Comparison of ENCODE assay signal across 8 cellular contexts in genomic region chr19:21835429-21835809, GRCh38. TPM values are rescaled to one million over a fixed set of nuclear protein-coding genes. Genes with fewer than 3 reads are reported as not detected.
A peak's percentile ranks its signal among the peaks of the same experiment; 100 is the strongest.
DNase-seq lines count a peak whose midpoint lies in the region; ATAC-seq and TF ChIP-seq lines count a peak whose summit lies in the region.

No MANE protein-coding gene starts in this region.

- H3K4me3 ChIP-seq in AG09309 (ENCODE audit: control insufficient read depth, low read depth, low read length) (peak overlapping the region; percentile 85), HUES64 (ENCODE audit: low read length) (peak overlapping the region; percentile 84), muscle layer of duodenum (ENCODE audit: low read depth in 1 of 2, low read length in 2 of 2) (peak overlapping the region; percentile 66 to 88)

- H3K9ac ChIP-seq in HUES64 (ENCODE audit: low read depth, low read length): peak overlapping the region; percentile 92

- no peak for TF ChIP-seq CTCF in AG09309 (IDR thresholded peaks at IDR 0.05; ENCODE audit: control insufficient read depth, insufficient read depth, low read depth, low read length, missing control alignments)

- H3K27me3 ChIP-seq in HUES64 (ENCODE audit: insufficient read depth, low read length): no peaks in the 10 kb centered on the region
- no peaks in the 10 kb centered on the region for H3K27me3 ChIP-seq in muscle layer of duodenum (ENCODE audit: low read depth, low read length)

- no peak for ATAC-seq in GM18498 (IDR thresholded peaks at IDR 0.05; ENCODE audit: unreplicated experiment)
- no peak for ATAC-seq in HG03039 (IDR thresholded peaks at IDR 0.05; ENCODE audit: unreplicated experiment)

- 11% methylated on average over 23 of the region's 23 CpGs for WGBS in HUES64

- peaks cover 9% of the 10 kb centered on the region for H3K4me1 ChIP-seq in HUES64 (ENCODE audit: insufficient read depth, low read length)
- H3K4me1 ChIP-seq in muscle layer of duodenum (ENCODE audit: control insufficient read depth in 1 of 2, insufficient read depth in 2 of 2, low read length in 2 of 2): peaks cover 0 to 3% of the 10 kb centered on the region in 2 donors

- no peak for DNase-seq in AG09309 (ENCODE audit: low read depth)
- peak in 1 of 61 donors; percentile 35 for DNase-seq in caudate nucleus (lab: John Stamatoyannopoulos, UW)
- no peak for DNase-seq in amniotic stem cell (lab: John Stamatoyannopoulos, UW)
- no peak for DNase-seq in NCI-H2227 treated with DMSO at 0.1 percent for 48 hours (lab: John Stamatoyannopoulos, UW)

- peak overlapping the region; percentile 98 for H3K27ac ChIP-seq in HUES64 (ENCODE audit: low read depth, low read length)
- peak overlapping the region; percentile 71 for H3K27ac ChIP-seq in caudate nucleus (ENCODE audit: low read depth, low read length)
- H3K27ac ChIP-seq in muscle layer of duodenum (ENCODE audit: low read length): peak overlapping the region; percentile 91

- H3K36me3 ChIP-seq in HUES64 (ENCODE audit: insufficient read depth, low read length) (peaks cover 35% of the 10 kb centered on the region), muscle layer of duodenum (ENCODE audit: control insufficient read depth in 1 of 2, insufficient read depth in 2 of 2, low read length in 2 of 2) (peaks cover 0 to 3% of the 10 kb centered on the region in 2 donors)

- H3K9me3 ChIP-seq in HUES64 (ENCODE audit: insufficient read depth, low read depth, low read length) (no peaks in the 10 kb centered on the region; the same call in 1 of the 2 replicates), muscle layer of duodenum (ENCODE audit: control insufficient read depth in 1 of 2, low read length in 2 of 2) (peaks cover 0 to 5% of the 10 kb centered on the region in 2 donors)

RNA-seq across cellular contexts. Expression of gene ZNF43, which starts 0.6 kb away (rescaled TPM):
- polyA plus RNA-seq in HUES64 (2013, experiment 1 of 2): 20.5 TPM
- 25.4 TPM for polyA plus RNA-seq in HUES64 (2013, experiment 2 of 2)
